1 cellular context compared by ENCODE assay signal in the genomic region with DNA sequence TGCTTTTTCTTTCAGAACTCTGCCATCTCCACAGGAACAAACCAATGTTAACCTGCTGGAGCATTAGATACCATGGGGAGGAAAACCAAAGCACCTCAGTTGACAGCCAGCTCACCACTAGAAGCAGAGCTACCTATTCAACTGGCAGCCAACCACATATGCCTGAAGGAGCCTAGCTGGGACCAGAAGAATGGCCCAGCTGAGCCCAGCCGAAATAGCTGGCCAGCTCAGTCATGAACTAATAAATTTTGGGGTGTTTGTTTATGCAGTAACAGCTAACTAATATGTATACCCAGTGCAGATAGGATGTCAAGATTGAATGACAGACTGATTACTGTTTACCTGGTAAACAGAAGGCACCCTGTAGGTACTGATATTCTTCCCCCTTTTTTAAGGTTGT.
A peak's percentile ranks its signal among the peaks of the same experiment; 100 is the strongest.
TF ChIP-seq lines count a peak whose summit lies in the region.

No MANE protein-coding gene starts in this region.

TF ChIP-seq in HepG2, 621 proteins besides CTCF, POLR2A, EP300 and RAD21:
- TF ChIP-seq, protein P1, sequence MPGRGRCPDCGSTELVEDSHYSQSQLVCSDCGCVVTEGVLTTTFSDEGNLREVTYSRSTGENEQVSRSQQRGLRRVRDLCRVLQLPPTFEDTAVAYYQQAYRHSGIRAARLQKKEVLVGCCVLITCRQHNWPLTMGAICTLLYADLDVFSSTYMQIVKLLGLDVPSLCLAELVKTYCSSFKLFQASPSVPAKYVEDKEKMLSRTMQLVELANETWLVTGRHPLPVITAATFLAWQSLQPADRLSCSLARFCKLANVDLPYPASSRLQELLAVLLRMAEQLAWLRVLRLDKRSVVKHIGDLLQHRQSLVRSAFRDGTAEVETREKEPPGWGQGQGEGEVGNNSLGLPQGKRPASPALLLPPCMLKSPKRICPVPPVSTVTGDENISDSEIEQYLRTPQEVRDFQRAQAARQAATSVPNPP (CRISPR knock-in tag; IDR thresholded peaks at IDR 0.05), result no peak
- TF ChIP-seq ELF4 (CRISPR knock-in tag; IDR thresholded peaks at IDR 0.05; ENCODE audit: borderline replicate concordance), result no peak
- no peak for TF ChIP-seq ZNF709 (CRISPR knock-in tag; IDR thresholded peaks at IDR 0.05)
- TF ChIP-seq ZNF331 (CRISPR knock-in tag; IDR thresholded peaks at IDR 0.05), result peak; percentile 98
